In genomic region chr3:189822726-189823125, GRCh38 we compare ENCODE assay signal across 20 cellular contexts.
A peak's percentile ranks its signal among the peaks of the same experiment; 100 is the strongest.
DNase-seq lines count a peak whose midpoint lies in the region; ATAC-seq, FAIRE-seq and TF ChIP-seq lines count a peak whose summit lies in the region.
"Had no signal": no experiment of that assay in that cellular context is flagged by ENCODE, and none has a peak within 500 bp of the region (broad histone marks: within the 10 kb centered on the region; RNA-seq: fewer than 3 reads in every experiment).

No MANE protein-coding gene starts in this region.

- no peak overlapping the region for H3K23ac ChIP-seq in H1 (ENCODE audit: insufficient read length)

- H4K8ac ChIP-seq in H1 (ENCODE audit: extremely low read depth, insufficient read depth, low read length), result no peak overlapping the region

- no peaks in the 10 kb centered on the region for H3K27me3 ChIP-seq in H1 (replicated peaks in 1 of 4; ENCODE audit: control insufficient read depth in 3 of 4, extremely low read depth in 1 of 4, insufficient read depth in 3 of 4, low read length in 3 of 4)
- H3K27me3 ChIP-seq: gastroesophageal sphincter, right atrium auricular region, SJSA1 had no signal

- intact Hi-C loops in OCI-LY7 (cut with micrococcal nuclease; ENCODE audit: unreplicated experiment), result no loop called here

- H2BK12ac ChIP-seq in H1 (ENCODE audit: low read depth, low read length), result no peak overlapping the region

- H3K4me1 Mint-ChIP-seq in progenitor cell of endocrine pancreas (ENCODE audit: low read depth), result no peaks in the 10 kb centered on the region
- H3K4me1 Mint-ChIP-seq: activated naive CD4-positive, alpha-beta T cell treated with anti-CD3 and anti-CD28 coated beads, Interleukin-2, amount 10 ng/mL, durations not matched to agents 7 days and 5 days; brain had no signal

- no peak for TF ChIP-seq EP300 in H1 (IDR thresholded peaks at IDR 0.05; ENCODE audit: borderline replicate concordance in 1 of 2, low read depth in 2 of 2, low read length in 2 of 2)

- H2BK20ac ChIP-seq in H1 (ENCODE audit: low read length), result no peak overlapping the region

- H3K4me3 Mint-ChIP-seq in progenitor cell of endocrine pancreas (ENCODE audit: low read depth), result no peak overlapping the region
- H3K4me3 Mint-ChIP-seq: activated naive CD4-positive, alpha-beta T cell treated with anti-CD3 and anti-CD28 coated beads, Interleukin-2, amount 10 ng/mL, durations not matched to agents 7 days and 5 days; brain had no signal

- H3K27me3 Mint-ChIP-seq in progenitor cell of endocrine pancreas, result peaks cover 30% of the 10 kb centered on the region
- H3K27me3 Mint-ChIP-seq: activated naive CD4-positive, alpha-beta T cell treated with anti-CD3 and anti-CD28 coated beads, Interleukin-2, amount 10 ng/mL, durations not matched to agents 7 days and 5 days had no signal

- no peak overlapping the region for H2BK5ac ChIP-seq in H1 (ENCODE audit: low read depth, low read length)

- no peaks in the 10 kb centered on the region for H3K9me3 Mint-ChIP-seq in progenitor cell of endocrine pancreas (ENCODE audit: low read depth)
- H3K9me3 Mint-ChIP-seq: activated naive CD4-positive, alpha-beta T cell treated with anti-CD3 and anti-CD28 coated beads, Interleukin-2, amount 10 ng/mL, durations not matched to agents 7 days and 5 days; brain had no signal

- BruUV-seq in OCI-LY7 (replicated peaks; lab: Mats Ljungman, UMichigan), result no TSS peak

- CTCF ChIA-PET in OCI-LY7 (lab: Charles Lee; ENCODE audit: unreplicated experiment) (no interaction called here), H1 (lab: Charles Lee; ENCODE audit: partially characterized antibody) (interaction anchor here (1.0 to 1.4 kb wide), 5 partner anchors 95 to 554 kb away, joined by 3 to 4 read pairs (median 4); no protein-coding TSS in a partner anchor)

- H3K4me1 ChIP-seq in OCI-LY7 (ENCODE audit: insufficient read depth, low read length, poor library complexity, severe bottlenecking) (no peaks in the 10 kb centered on the region), H1 (replicated peaks in 1 of 4; ENCODE audit: control insufficient read depth in 3 of 4, insufficient read depth in 4 of 4, low read length in 3 of 4) (no peaks in the 10 kb centered on the region)
- H3K4me1 ChIP-seq: gastroesophageal sphincter had no signal

- TF ChIP-seq RAD21 in H1 (IDR thresholded peaks at IDR 0.05 in 1 of 2, conservative IDR thresholded peaks at IDR 0.05 in 1 of 2; ENCODE audit: low read depth in 2 of 2, low read length in 2 of 2), result peak in 1 of 2 experiments; percentile 26; a peak in 3 of 4 replicates

- WGBS in H1 (ENCODE audit: extremely low coverage in 1 of 2, insufficient coverage in 1 of 2, insufficient read length in 1 of 2, insufficient replicate concordance in 2 of 2, low coverage in 1 of 2, low lambda C conversion rate in 2 of 2, missing lambda C conversion rate in 1 of 2), 2 experiments, result 79% methylated on average over 3 of the region's 3 CpGs; no CpG with 5 or more reads in 1 of the 2 experiments

- H2BK15ac ChIP-seq in H1 (ENCODE audit: low read length), result no peak overlapping the region

- DNase-seq in OCI-LY7 (ENCODE audit: low spot score), result no peak
- no peak for DNase-seq in H1 (ENCODE audit: low read depth in 1 of 2, low spot score in 2 of 2)
- no peak for DNase-seq in progenitor cell of endocrine pancreas (ENCODE audit: low spot score, unreplicated experiment)
- DNase-seq in GM13977 (ENCODE audit: low spot score), result no peak
- no peak for DNase-seq in DMS153 (lab: John Stamatoyannopoulos, UW)
- DNase-seq: activated CD4-positive, alpha-beta T cell treated with anti-CD3 and anti-CD28 coated beads for 48 hours; activated naive CD4-positive, alpha-beta T cell treated with anti-CD3 and anti-CD28 coated beads, Interleukin-2, amount 10 ng/mL, durations not matched to agents 7 days and 5 days; C1 segment of cervical spinal cord; DMS53; HCEC 1CT; stimulated activated CD4-positive, alpha-beta T cell treated with anti-CD3 and anti-CD28 coated beads, Interleukin-2, amount 100 ng/mL, for 24 hours; substantia nigra; T-helper 9 cell had no signal

- no peaks in the 10 kb centered on the region for H3K36me3 Mint-ChIP-seq in progenitor cell of endocrine pancreas (ENCODE audit: insufficient read depth)
- H3K36me3 Mint-ChIP-seq: activated naive CD4-positive, alpha-beta T cell treated with anti-CD3 and anti-CD28 coated beads, Interleukin-2, amount 10 ng/mL, durations not matched to agents 7 days and 5 days; brain had no signal

- no peak for FAIRE-seq in H1 (lab: Jason Lieb, UNC)
- FAIRE-seq: K562 had no signal

- POLR2A ChIA-PET in OCI-LY7 (lab: Charles Lee) (no interaction called here), H1 (lab: Charles Lee; ENCODE audit: partially characterized antibody) (no interaction called here)

- H2BK120ac ChIP-seq in H1 (replicated peaks; ENCODE audit: low read depth, low read length), result no peak overlapping the region

- no peaks in the 10 kb centered on the region for H3K79me1 ChIP-seq in H1 (ENCODE audit: low read depth, low read length)

- H4K5ac ChIP-seq in H1 (ENCODE audit: insufficient read length, low read depth, low read length), result no peak overlapping the region

- no peak for ATAC-seq in GM21526 (IDR thresholded peaks at IDR 0.05; ENCODE audit: low FRiP score, unreplicated experiment)
- ATAC-seq: K562 had no signal

- H3K36me3 ChIP-seq in OCI-LY7 (ENCODE audit: insufficient read depth, low read length) (no peaks in the 10 kb centered on the region), H1 (ENCODE audit: control insufficient read depth in 2 of 4, insufficient read depth in 4 of 4, low read length in 3 of 4) (no peaks in the 10 kb centered on the region)
- H3K36me3 ChIP-seq: gastroesophageal sphincter, right atrium auricular region, SJSA1 had no signal

- peak; percentile 21; the same call in 1 of the 2 replicates for TF ChIP-seq CTCF in GM12875 (IDR thresholded peaks at IDR 0.05; ENCODE audit: borderline replicate concordance, insufficient read depth, low read depth, low read length)
- peak; percentile 41; the same call in 1 of the 2 replicates for TF ChIP-seq CTCF in OCI-LY7 (conservative IDR thresholded peaks at IDR 0.05; ENCODE audit: low read length)
- peak in 2 of 3 experiments; percentile 31 to 45; a peak in 2 of 4 replicates for TF ChIP-seq CTCF in H1 (IDR thresholded peaks at IDR 0.05; ENCODE audit: control extremely low read depth in 1 of 3, insufficient read depth in 1 of 3, low read depth in 1 of 3, low read length in 3 of 3)
- peak; percentile 8 for TF ChIP-seq CTCF in progenitor cell of endocrine pancreas (IDR thresholded peaks at IDR 0.05; ENCODE audit: unreplicated experiment)
- no peak for TF ChIP-seq CTCF in GM13977 (IDR thresholded peaks at IDR 0.05; ENCODE audit: extremely low read depth, insufficient read depth, missing control alignments)

- no peaks in the 10 kb centered on the region for H3K23me2 ChIP-seq in H1 (ENCODE audit: low read depth, low read length)

- in situ Hi-C loops in GM13977 (cut with MboI; ENCODE audit: low pct_unique_long_range_greater_than_20kb, low sequenced_read_pairs, unreplicated experiment), result no loop called here

- no peak overlapping the region for H2AK5ac ChIP-seq in H1 (ENCODE audit: low read depth, low read length)

- TF ChIP-seq POLR2A in H1 (IDR thresholded peaks at IDR 0.05; ENCODE audit: control extremely low read depth in 1 of 2, low read depth in 2 of 2, low read length in 2 of 2), result no peak

- H4K91ac ChIP-seq in H1 (replicated peaks; ENCODE audit: insufficient read length, low read length), result no peak overlapping the region

- H3K14ac ChIP-seq in H1 (ENCODE audit: insufficient read length), result no peak overlapping the region

- H3K27ac ChIP-seq in OCI-LY7 (ENCODE audit: low read depth, low read length, poor library complexity, severe bottlenecking), result no peak overlapping the region
- H3K27ac ChIP-seq in H1 (ENCODE audit: low read depth, low read length), result no peak overlapping the region
- H3K27ac ChIP-seq: gastroesophageal sphincter, right atrium auricular region, SJSA1 had no signal

- H3K4me2 ChIP-seq in OCI-LY7 (ENCODE audit: low read length), result no peak overlapping the region
- no peak overlapping the region for H3K4me2 ChIP-seq in H1 (ENCODE audit: insufficient read depth in 1 of 2, low read depth in 2 of 2, low read length in 2 of 2)

- H4K20me1 ChIP-seq in OCI-LY7 (ENCODE audit: insufficient read depth, low read length) (no peaks in the 10 kb centered on the region), H1 (replicated peaks in 1 of 2; ENCODE audit: control insufficient read depth in 1 of 2, insufficient read depth in 2 of 2, low read length in 2 of 2) (no peaks in the 10 kb centered on the region)

- H3K27ac Mint-ChIP-seq in progenitor cell of endocrine pancreas, result no peak overlapping the region
- H3K27ac Mint-ChIP-seq: activated naive CD4-positive, alpha-beta T cell treated with anti-CD3 and anti-CD28 coated beads, Interleukin-2, amount 10 ng/mL, durations not matched to agents 7 days and 5 days; brain had no signal

- no peak overlapping the region for H3K4ac ChIP-seq in H1 (replicated peaks; ENCODE audit: insufficient read length, low read depth, low read length)

- H3K9me3 ChIP-seq in OCI-LY7 (ENCODE audit: low read length) (no peaks in the 10 kb centered on the region), H1 (ENCODE audit: insufficient read depth in 2 of 2, low read depth in 1 of 2, low read length in 1 of 2) (no peaks in the 10 kb centered on the region)
- H3K9me3 ChIP-seq: gastroesophageal sphincter, right atrium auricular region, SJSA1 had no signal

- H2AFZ ChIP-seq in OCI-LY7 (ENCODE audit: low read length), result no peak overlapping the region
- H2AFZ ChIP-seq in H1 (ENCODE audit: low read length), result no peak overlapping the region

- no peak overlapping the region for H3K56ac ChIP-seq in H1 (replicated peaks; ENCODE audit: insufficient read length, low read depth, low read length)

- no peaks in the 10 kb centered on the region for H3K9me2 ChIP-seq in OCI-LY7 (ENCODE audit: insufficient read depth, low read length)

- H3K79me2 ChIP-seq in OCI-LY7 (ENCODE audit: insufficient read depth, low read depth, low read length) (no peaks in the 10 kb centered on the region), H1 (ENCODE audit: control insufficient read depth in 1 of 2, insufficient read depth in 2 of 2, low read length in 2 of 2) (no peaks in the 10 kb centered on the region)

- no peak overlapping the region for H3K9ac ChIP-seq in H1 (replicated peaks in 1 of 4; ENCODE audit: extremely low read depth in 1 of 4, low read depth in 3 of 4, low read length in 3 of 4)

- H3K18ac ChIP-seq in H1 (ENCODE audit: extremely low read depth, low read length), result no peak overlapping the region

- H3K4me3 ChIP-seq in GM12875 (ENCODE audit: low read depth, low read length), result no peak overlapping the region
- H3K4me3 ChIP-seq in OCI-LY7 (ENCODE audit: low read depth, low read length, poor library complexity, severe bottlenecking), result no peak overlapping the region
- no peak overlapping the region for H3K4me3 ChIP-seq in H1 (ENCODE audit: extremely low read depth in 1 of 4, insufficient read depth in 2 of 4, low read depth in 3 of 4, low read length in 4 of 4)
- H3K4me3 ChIP-seq: gastroesophageal sphincter, K562, right atrium auricular region, SJSA1 had no signal
